In the genomic region with DNA sequence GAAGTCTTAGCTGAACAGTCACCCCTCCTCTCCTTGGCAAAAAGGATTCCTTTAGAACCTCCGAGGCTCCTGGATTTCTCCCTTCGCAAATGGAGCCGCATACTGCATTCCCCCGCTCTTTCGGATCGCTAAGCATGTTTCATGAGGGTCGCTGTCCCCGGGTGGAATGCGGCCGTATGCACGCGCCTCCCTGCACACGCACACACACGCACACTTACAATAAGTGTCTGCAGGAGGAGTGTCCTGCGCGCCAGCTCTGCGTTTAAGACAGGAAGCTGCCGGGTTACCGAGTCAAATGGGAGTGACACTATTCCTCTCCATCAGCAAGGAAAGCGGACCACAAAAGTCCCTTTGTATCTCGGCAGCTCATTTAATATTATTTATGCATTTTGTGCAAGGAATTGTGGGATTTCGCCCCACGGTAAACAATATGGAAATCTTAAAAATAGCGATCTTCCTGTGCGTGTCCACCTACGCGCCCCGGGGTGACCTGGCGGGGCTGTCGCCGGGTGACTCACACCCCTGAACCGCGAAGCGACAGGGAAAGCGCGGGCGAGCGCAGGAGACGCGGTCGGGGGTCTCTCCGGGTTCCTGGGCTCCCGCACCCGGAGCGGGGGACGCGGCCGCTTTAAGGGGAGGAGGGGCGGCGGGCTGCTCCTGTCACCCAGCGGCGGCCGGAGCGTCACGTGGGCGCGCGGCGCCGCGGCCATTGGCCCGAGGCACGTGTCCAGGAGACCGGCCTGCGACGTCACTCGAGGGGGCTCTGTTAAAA, we compare ENCODE assay signal across 8 cellular contexts. TPM values are rescaled to one million over a fixed set of nuclear protein-coding genes. Genes with fewer than 3 reads are reported as not detected.
DNase-seq lines count a peak whose midpoint lies in the region; ATAC-seq and TF ChIP-seq lines count a peak whose summit lies in the region.

No MANE protein-coding gene starts in this region.

- H3K27ac ChIP-seq in CD8-positive, alpha-beta memory T cell (ENCODE audit: low read depth, low read length) = no peak overlapping the region
- no peak overlapping the region for H3K27ac ChIP-seq in naive thymus-derived CD4-positive, alpha-beta T cell (ENCODE audit: low read depth, low read length)

- no peak for DNase-seq in CD8-positive, alpha-beta memory T cell
- DNase-seq in HS-5 (ENCODE audit: low read depth) (peak; percentile 33), fibroblast of mammary gland (ENCODE audit: low read depth) (peak; percentile 31), type B pancreatic cell (ENCODE audit: extremely low spot score, unreplicated experiment) (peak; percentile 82)
- peak; percentile 56 for DNase-seq in activated CD4-positive, alpha-beta memory T cell treated with anti-CD3 and anti-CD28 coated beads for 36 hours
- DNase-seq in naive thymus-derived CD4-positive, alpha-beta T cell = no peak
- no peak for DNase-seq in activated CD4-positive, CD25-positive, alpha-beta regulatory T cell (lab: John Stamatoyannopoulos, UW)

- no peaks in the 10 kb centered on the region for H3K36me3 Mint-ChIP-seq in CD8-positive, alpha-beta memory T cell
- no peaks in the 10 kb centered on the region for H3K36me3 Mint-ChIP-seq in activated CD4-positive, alpha-beta memory T cell treated with anti-CD3 and anti-CD28 coated beads for 36 hours
- peaks cover 0 to 8% (median 0%) of the 10 kb centered on the region in 5 donors for H3K36me3 Mint-ChIP-seq in naive thymus-derived CD4-positive, alpha-beta T cell
- H3K36me3 Mint-ChIP-seq in type B pancreatic cell = no peaks in the 10 kb centered on the region

- ATAC-seq in naive thymus-derived CD4-positive, alpha-beta T cell = no peak
- no peak for ATAC-seq in HG03342 (IDR thresholded peaks at IDR 0.05; ENCODE audit: unreplicated experiment)

- TF ChIP-seq CTCF in fibroblast of mammary gland (conservative IDR thresholded peaks at IDR 0.05; ENCODE audit: control insufficient read depth, insufficient read depth, low read depth, low read length) (no peak), type B pancreatic cell (conservative IDR thresholded peaks at IDR 0.05) (no peak)

- H3K4me1 Mint-ChIP-seq in CD8-positive, alpha-beta memory T cell = peaks cover 13 to 33% (median 16%) of the 10 kb centered on the region in 3 donors
- H3K4me1 Mint-ChIP-seq in activated CD4-positive, alpha-beta memory T cell treated with anti-CD3 and anti-CD28 coated beads for 36 hours (ENCODE audit: low read depth) = peaks cover 27% of the 10 kb centered on the region
- peaks cover 7 to 34% (median 20%) of the 10 kb centered on the region in 7 donors for H3K4me1 Mint-ChIP-seq in naive thymus-derived CD4-positive, alpha-beta T cell
- H3K4me1 Mint-ChIP-seq in type B pancreatic cell (ENCODE audit: unreplicated experiment) = no peaks in the 10 kb centered on the region

- no peaks in the 10 kb centered on the region for H3K36me3 ChIP-seq in CD8-positive, alpha-beta memory T cell (ENCODE audit: insufficient read depth, low read length)
- H3K36me3 ChIP-seq in naive thymus-derived CD4-positive, alpha-beta T cell (ENCODE audit: control insufficient read depth in 2 of 3, insufficient read depth in 3 of 3, low read length in 3 of 3) = no peaks in the 10 kb centered on the region

- peaks cover 47 to 68% of the 10 kb centered on the region in 2 donors for H3K27me3 Mint-ChIP-seq in CD8-positive, alpha-beta memory T cell
- H3K27me3 Mint-ChIP-seq in activated CD4-positive, alpha-beta memory T cell treated with anti-CD3 and anti-CD28 coated beads for 36 hours = peaks cover 73% of the 10 kb centered on the region
- peaks cover 50 to 80% (median 68%) of the 10 kb centered on the region in 5 donors for H3K27me3 Mint-ChIP-seq in naive thymus-derived CD4-positive, alpha-beta T cell
- H3K27me3 Mint-ChIP-seq in type B pancreatic cell = peaks cover 86% of the 10 kb centered on the region

- POLR2A ChIA-PET in CD8-positive, alpha-beta memory T cell (lab: Charles Lee) = no interaction called here
- POLR2A ChIA-PET in activated CD4-positive, alpha-beta memory T cell treated with anti-CD3 and anti-CD28 coated beads for 36 hours (lab: Charles Lee) = no interaction called here
- POLR2A ChIA-PET in naive thymus-derived CD4-positive, alpha-beta T cell (lab: Charles Lee) = no interaction called here

- H3K4me3 ChIP-seq in CD8-positive, alpha-beta memory T cell (ENCODE audit: low read length) = no peak overlapping the region
- peak overlapping the region; percentile 32 for H3K4me3 ChIP-seq in fibroblast of mammary gland (ENCODE audit: control insufficient read depth, low read depth, low read length)
- peak overlapping the region; percentile 24 for H3K4me3 ChIP-seq in naive thymus-derived CD4-positive, alpha-beta T cell (ENCODE audit: low read length)

- H3K27me3 ChIP-seq in CD8-positive, alpha-beta memory T cell (ENCODE audit: insufficient read depth, low read length, poor library complexity, severe bottlenecking) = peaks cover 35% of the 10 kb centered on the region
- peaks cover 0 to 9% of the 10 kb centered on the region in 2 donors for H3K27me3 ChIP-seq in naive thymus-derived CD4-positive, alpha-beta T cell (ENCODE audit: control insufficient read depth in 2 of 2, insufficient read depth in 2 of 2, low read length in 2 of 2)

- no peaks in the 10 kb centered on the region for H3K9me3 Mint-ChIP-seq in CD8-positive, alpha-beta memory T cell
- no peaks in the 10 kb centered on the region for H3K9me3 Mint-ChIP-seq in activated CD4-positive, alpha-beta memory T cell treated with anti-CD3 and anti-CD28 coated beads for 36 hours
- H3K9me3 Mint-ChIP-seq in naive thymus-derived CD4-positive, alpha-beta T cell = peaks cover 0 to under 1% (median 0%) of the 10 kb centered on the region in 11 donors
- no peaks in the 10 kb centered on the region for H3K9me3 Mint-ChIP-seq in type B pancreatic cell

- intact Hi-C loops in activated CD4-positive, alpha-beta memory T cell treated with anti-CD3 and anti-CD28 coated beads for 36 hours (cut with micrococcal nuclease) = loop anchor here (5.0 kb wide), 2 partner anchors 350 to 1550 kb away; no protein-coding TSS in a partner anchor
- intact Hi-C loops in naive thymus-derived CD4-positive, alpha-beta T cell (cut with micrococcal nuclease) = loop anchor here in 1 of 2 donors (2.0 to 5.0 kb wide), 3 partner anchors 80 to 1565 kb away; no protein-coding TSS in a partner anchor

- H3K4me3 Mint-ChIP-seq in CD8-positive, alpha-beta memory T cell = peak overlapping the region; percentile 60 to 78 (median 70)
- H3K4me3 Mint-ChIP-seq in activated CD4-positive, alpha-beta memory T cell treated with anti-CD3 and anti-CD28 coated beads for 36 hours = peak overlapping the region; percentile 56
- peak overlapping the region; percentile 50 to 87 (median 74) for H3K4me3 Mint-ChIP-seq in naive thymus-derived CD4-positive, alpha-beta T cell
- H3K4me3 Mint-ChIP-seq in type B pancreatic cell = peak overlapping the region; percentile 84

- CTCF ChIA-PET in CD8-positive, alpha-beta memory T cell (lab: Charles Lee) = no interaction called here
- CTCF ChIA-PET in activated CD4-positive, alpha-beta memory T cell treated with anti-CD3 and anti-CD28 coated beads for 36 hours (lab: Charles Lee) = interaction anchor here (1.1 to 1.7 kb wide), 2 partner anchors 8 to 84 kb away, joined by 3 to 7 read pairs; no protein-coding TSS in a partner anchor
- CTCF ChIA-PET in naive thymus-derived CD4-positive, alpha-beta T cell (lab: Charles Lee) = no interaction called here

- no peaks in the 10 kb centered on the region for H3K9me3 ChIP-seq in CD8-positive, alpha-beta memory T cell (ENCODE audit: low read length)
- no peaks in the 10 kb centered on the region for H3K9me3 ChIP-seq in naive thymus-derived CD4-positive, alpha-beta T cell (ENCODE audit: control insufficient read depth in 2 of 3, low read length in 3 of 3)

- H3K4me1 ChIP-seq in CD8-positive, alpha-beta memory T cell (ENCODE audit: insufficient read depth, low read length) = no peaks in the 10 kb centered on the region
- H3K4me1 ChIP-seq in naive thymus-derived CD4-positive, alpha-beta T cell (ENCODE audit: control insufficient read depth in 2 of 2, insufficient read depth in 2 of 2, low read length in 2 of 2) = no peaks in the 10 kb centered on the region

- peak overlapping the region in 1 of 8 donors; percentile 37 for H3K27ac Mint-ChIP-seq in CD8-positive, alpha-beta memory T cell
- H3K27ac Mint-ChIP-seq in activated CD4-positive, alpha-beta memory T cell treated with anti-CD3 and anti-CD28 coated beads for 36 hours = no peak overlapping the region
- peak overlapping the region in 1 of 9 donors; percentile 83 for H3K27ac Mint-ChIP-seq in naive thymus-derived CD4-positive, alpha-beta T cell
- peak overlapping the region; percentile 34 for H3K27ac Mint-ChIP-seq in type B pancreatic cell

RNA-seq across cellular contexts. Expression of a gene that starts 1.0 kb away (rescaled TPM):
- total RNA-seq in CD8-positive, alpha-beta memory T cell = not detected
- polyA plus RNA-seq in CD8-positive, alpha-beta memory T cell = not detected
- total RNA-seq in activated CD4-positive, alpha-beta memory T cell treated with anti-CD3 and anti-CD28 coated beads for 36 hours = not detected
- total RNA-seq in naive thymus-derived CD4-positive, alpha-beta T cell = not detected
- polyA plus RNA-seq in naive thymus-derived CD4-positive, alpha-beta T cell = not detected
- total RNA-seq in type B pancreatic cell (ENCODE audit: low replicate concordance) = 0.07 and 0.94 TPM in 2 replicates

Comparison
In these comparisons a context has a peak if more than half of its experiments do, and no peak if none do; other contexts are left out.
1. DNase-seq: peak in HS-5 (single experiment), activated CD4-positive, alpha-beta memory T cell treated with anti-CD3 and anti-CD28 coated beads for 36 hours (single experiment), fibroblast of mammary gland (single experiment) and type B pancreatic cell (single experiment); none in CD8-positive, alpha-beta memory T cell (0 of 5), naive thymus-derived CD4-positive, alpha-beta T cell (0 of 9) and activated CD4-positive, CD25-positive, alpha-beta regulatory T cell (0 of 4).
2. Peak in every context shown above with its lines, with median percentiles within 50 percentile points of each other: H3K4me3 Mint-ChIP-seq.